In the genomic region with DNA sequence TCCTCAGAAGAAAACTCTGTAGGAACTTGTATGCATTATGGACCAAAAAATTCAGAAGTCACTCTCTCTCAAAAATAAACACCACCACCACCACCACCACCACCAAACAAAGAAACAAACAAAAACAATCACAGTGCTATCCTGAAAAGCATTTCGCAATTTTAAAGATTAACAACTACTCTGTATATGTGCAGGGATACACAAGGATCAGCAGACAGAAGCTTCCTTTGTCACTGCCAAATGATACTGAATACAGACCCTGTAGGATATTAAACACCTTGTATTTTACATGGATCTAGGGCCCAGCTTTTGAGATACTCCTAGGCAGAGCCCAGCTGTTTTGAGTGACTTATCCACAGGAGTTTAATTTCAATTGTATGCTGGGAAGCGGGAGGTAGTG, we compare ENCODE assay signal across 30 cellular contexts.
"Had no signal": no experiment of that assay in that cellular context is flagged by ENCODE, and none has a peak within 500 bp of the region (broad histone marks: within the 10 kb centered on the region; RNA-seq: fewer than 3 reads in every experiment).

No MANE protein-coding gene starts in this region.

- H3K4me3 ChIP-seq: adrenal gland, body of pancreas, breast epithelium had no signal

- H3K4me1 ChIP-seq: breast epithelium had no signal

- H3K9me3 Mint-ChIP-seq: activated T-helper 17 cell treated with anti-CD3 and anti-CD28 coated beads, Interleukin-2, amount 50 U/mL, for 72 hours had no signal

- H3K27me3 Mint-ChIP-seq: activated CD4-positive, alpha-beta T cell treated with anti-CD3 and anti-CD28 coated beads, Interleukin-2, amount 10 ng/mL, durations not matched to agents 24 days and 14 days; activated CD8-positive, alpha-beta T cell treated with anti-CD3 and anti-CD28 coated beads for 36 hours; activated naive CD8-positive, alpha-beta T cell treated with anti-CD3 and anti-CD28 coated beads, Interleukin-2, amount 10 ng/mL, durations not matched to agents 7 days and 5 days; activated T-helper 17 cell treated with anti-CD3 and anti-CD28 coated beads, Interleukin-2, amount 50 U/mL, for 72 hours had no signal

- H3K4me3 Mint-ChIP-seq: activated CD4-positive, alpha-beta T cell treated with anti-CD3 and anti-CD28 coated beads, Interleukin-2, amount 10 ng/mL, durations not matched to agents 24 days and 14 days; activated CD8-positive, alpha-beta T cell treated with anti-CD3 and anti-CD28 coated beads for 36 hours; activated naive CD8-positive, alpha-beta T cell treated with anti-CD3 and anti-CD28 coated beads, Interleukin-2, amount 10 ng/mL, durations not matched to agents 7 days and 5 days; activated T-cell treated with anti-CD3 and anti-CD28 coated beads, Interleukin-2, amount 50 U/mL, for 72 hours; activated T-helper 17 cell treated with anti-CD3 and anti-CD28 coated beads, Interleukin-2, amount 50 U/mL, for 72 hours had no signal

- H3K36me3 ChIP-seq: adrenal gland, breast epithelium, WERI-Rb-1 had no signal

- DNase-seq: activated CD4-positive, alpha-beta T cell treated with anti-CD3 and anti-CD28 coated beads, Interleukin-2, amount 10 ng/mL, durations not matched to agents 24 days and 14 days; activated CD4-positive, alpha-beta T cell treated with anti-CD3 and anti-CD28 coated beads, Interleukin-2, amount 50 U/mL, for 4 hours; activated CD8-positive, alpha-beta T cell treated with anti-CD3 and anti-CD28 coated beads for 36 hours; activated effector memory CD4-positive, alpha-beta T cell treated with anti-CD3 and anti-CD28 coated beads, Interleukin-2, amount 50 U/mL, for 16 hours; activated naive CD4-positive, alpha-beta T cell; activated naive CD4-positive, alpha-beta T cell treated with anti-CD3 and anti-CD28 coated beads, Interleukin-2, amount 50 U/mL, for 16 hours; activated naive CD8-positive, alpha-beta T cell treated with anti-CD3 and anti-CD28 coated beads, Interleukin-2, amount 10 ng/mL, durations not matched to agents 7 days and 5 days; activated T-cell treated with anti-CD3 and anti-CD28 coated beads, Interleukin-2, amount 50 U/mL, for 1 hour; activated T-cell treated with anti-CD3 and anti-CD28 coated beads, Interleukin-2, amount 50 U/mL, for 72 hours; adrenal gland; body of pancreas; NCI-H1092 treated with DMSO at 0.1 percent for 48 hours; NCI-H146; NCI-H187; NCI-H2029 treated with DMSO at 0.1 percent for 48 hours; NCI-H2107; NCI-H226; NCI-H446 treated with DMSO at 0.1 percent for 48 hours; NCI-H524; PC-3; SIG-M5; SW 1271; T-helper 1 cell; T-helper 2 cell; T-helper 9 cell; WERI-Rb-1 had no signal

- H3K27ac ChIP-seq: adrenal gland, body of pancreas, breast epithelium, RWPE1, WERI-Rb-1 had no signal

- H3K9me3 ChIP-seq: body of pancreas had no signal

- H3K27me3 ChIP-seq: adrenal gland, body of pancreas, breast epithelium had no signal

- H3K27ac Mint-ChIP-seq: activated CD4-positive, alpha-beta T cell treated with anti-CD3 and anti-CD28 coated beads, Interleukin-2, amount 10 ng/mL, durations not matched to agents 24 days and 14 days; activated CD8-positive, alpha-beta T cell treated with anti-CD3 and anti-CD28 coated beads for 36 hours; activated naive CD8-positive, alpha-beta T cell treated with anti-CD3 and anti-CD28 coated beads, Interleukin-2, amount 10 ng/mL, durations not matched to agents 7 days and 5 days; activated T-helper 17 cell treated with anti-CD3 and anti-CD28 coated beads, Interleukin-2, amount 50 U/mL, for 72 hours had no signal

- ATAC-seq: activated CD8-positive, alpha-beta T cell treated with anti-CD3 and anti-CD28 coated beads for 36 hours; activated T-cell treated with anti-CD3 and anti-CD28 coated beads, Interleukin-2, amount 50 U/mL, for 72 hours; body of pancreas; PC-3; Right ventricle myocardium inferior had no signal
